ENCODE assay signal across 17 cellular contexts in the genomic region with DNA sequence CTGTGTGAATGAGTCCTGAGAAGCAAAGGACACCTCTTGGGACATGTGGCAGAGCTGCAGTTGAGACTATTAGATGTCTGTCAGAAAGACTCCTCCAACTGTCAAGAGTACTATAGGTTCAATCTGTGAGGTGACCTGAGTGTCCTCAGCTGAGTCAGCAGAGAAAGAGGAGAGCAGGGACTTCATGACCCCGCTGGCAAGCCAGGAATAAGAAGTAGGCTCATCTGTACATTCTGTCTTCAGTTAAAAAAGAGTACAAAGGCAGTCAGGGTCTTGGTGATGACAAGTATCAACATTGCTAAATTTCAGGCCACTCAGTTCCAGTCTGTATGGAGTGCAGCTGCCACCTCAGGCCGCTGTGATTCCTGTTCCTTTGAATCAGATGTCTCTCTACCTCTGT. TPM values are rescaled to one million over a fixed set of nuclear protein-coding genes. Genes with fewer than 3 reads are reported as not detected.
A peak's percentile ranks its signal among the peaks of the same experiment; 100 is the strongest.
DNase-seq lines count a peak whose midpoint lies in the region; ATAC-seq and TF ChIP-seq lines count a peak whose summit lies in the region.
"Had no signal": no experiment of that assay in that cellular context is flagged by ENCODE, and none has a peak within 500 bp of the region (broad histone marks: within the 10 kb centered on the region; RNA-seq: fewer than 3 reads in every experiment).

No MANE protein-coding gene starts in this region.

- POLR2A ChIA-PET in naive thymus-derived CD4-positive, alpha-beta T cell (lab: Charles Lee), result no interaction called here

- H3K27me3 ChIP-seq in mesenchymal stem cell (ENCODE audit: control insufficient read depth in 1 of 2, insufficient read depth in 1 of 2, low read length in 2 of 2), result no peaks in the 10 kb centered on the region
- H3K27me3 ChIP-seq in naive thymus-derived CD4-positive, alpha-beta T cell (ENCODE audit: control insufficient read depth in 2 of 2, insufficient read depth in 2 of 2, low read length in 2 of 2), result no peaks in the 10 kb centered on the region

- peak overlapping the region; percentile 57 for H3K27ac Mint-ChIP-seq in chondrocyte (ENCODE audit: unreplicated experiment)
- H3K27ac Mint-ChIP-seq in activated naive CD4-positive, alpha-beta T cell treated with anti-CD3 and anti-CD28 coated beads for 36 hours, result no peak overlapping the region
- no peak overlapping the region for H3K27ac Mint-ChIP-seq in naive thymus-derived CD4-positive, alpha-beta T cell
- H3K27ac Mint-ChIP-seq: CD4-positive, alpha-beta memory T cell had no signal

- H3K4me1 Mint-ChIP-seq in chondrocyte (ENCODE audit: low read depth), result peaks cover 50% of the 10 kb centered on the region
- peaks cover 3% of the 10 kb centered on the region for H3K4me1 Mint-ChIP-seq in activated naive CD4-positive, alpha-beta T cell treated with anti-CD3 and anti-CD28 coated beads for 36 hours (ENCODE audit: low read depth)
- no peaks in the 10 kb centered on the region for H3K4me1 Mint-ChIP-seq in naive thymus-derived CD4-positive, alpha-beta T cell
- H3K4me1 Mint-ChIP-seq: CD4-positive, alpha-beta memory T cell had no signal

- no peak overlapping the region for H2BK5ac ChIP-seq in mesenchymal stem cell (ENCODE audit: low read depth, low read length, poor library complexity, severe bottlenecking)

- no peak overlapping the region for H2BK12ac ChIP-seq in mesenchymal stem cell (ENCODE audit: low read length in 2 of 2)

- no peak overlapping the region for H4K8ac ChIP-seq in mesenchymal stem cell (ENCODE audit: low read length)

- no peak overlapping the region for H3K18ac ChIP-seq in mesenchymal stem cell (ENCODE audit: low read depth in 1 of 2, low read length in 2 of 2)

- H3K79me1 ChIP-seq in mesenchymal stem cell (replicated peaks; ENCODE audit: low read length, poor library complexity, severe bottlenecking), result peaks cover 18% of the 10 kb centered on the region

- H3K4me2 ChIP-seq in mesenchymal stem cell (ENCODE audit: low read length, poor library complexity, severe bottlenecking), result no peak overlapping the region

- H3K23ac ChIP-seq in mesenchymal stem cell (ENCODE audit: low read length in 2 of 2), result no peak overlapping the region

- no peak overlapping the region for H2BK15ac ChIP-seq in mesenchymal stem cell (ENCODE audit: low read depth, poor library complexity, severe bottlenecking)

- H3K4ac ChIP-seq in mesenchymal stem cell (ENCODE audit: low read depth in 1 of 2, low read length in 2 of 2), result no peak overlapping the region

- peaks cover 7% of the 10 kb centered on the region for H3K9me3 Mint-ChIP-seq in chondrocyte (ENCODE audit: low read depth)
- H3K9me3 Mint-ChIP-seq in activated naive CD4-positive, alpha-beta T cell treated with anti-CD3 and anti-CD28 coated beads for 36 hours, result peaks cover 7% of the 10 kb centered on the region
- H3K9me3 Mint-ChIP-seq in naive thymus-derived CD4-positive, alpha-beta T cell, result peaks cover 0 to 8% (median 3%) of the 10 kb centered on the region in 11 donors

- TF ChIP-seq CTCF in VCaP (conservative IDR thresholded peaks at IDR 0.05), result no peak
- TF ChIP-seq CTCF in chondrocyte (IDR thresholded peaks at IDR 0.05), result no peak

- no peaks in the 10 kb centered on the region for H3K4me1 ChIP-seq in mesenchymal stem cell (ENCODE audit: control insufficient read depth, insufficient read depth, low read depth, low read length)
- H3K4me1 ChIP-seq in naive thymus-derived CD4-positive, alpha-beta T cell (ENCODE audit: control insufficient read depth in 2 of 2, insufficient read depth in 2 of 2, low read length in 2 of 2), result no peaks in the 10 kb centered on the region

- no peak for ATAC-seq in naive thymus-derived CD4-positive, alpha-beta T cell

- no peak overlapping the region for H3K4me3 Mint-ChIP-seq in chondrocyte (ENCODE audit: unreplicated experiment)
- no peak overlapping the region for H3K4me3 Mint-ChIP-seq in activated naive CD4-positive, alpha-beta T cell treated with anti-CD3 and anti-CD28 coated beads for 36 hours
- no peak overlapping the region for H3K4me3 Mint-ChIP-seq in naive thymus-derived CD4-positive, alpha-beta T cell
- H3K4me3 Mint-ChIP-seq: CD4-positive, alpha-beta memory T cell had no signal

- no peaks in the 10 kb centered on the region for H3K9me3 ChIP-seq in mesenchymal stem cell (ENCODE audit: control insufficient read depth, low read length)
- no peaks in the 10 kb centered on the region for H3K9me3 ChIP-seq in naive thymus-derived CD4-positive, alpha-beta T cell (ENCODE audit: control insufficient read depth in 2 of 3, low read length in 3 of 3)

- H3K27ac ChIP-seq in VCaP (peak overlapping the region; percentile 66), mesenchymal stem cell (ENCODE audit: low read length, poor library complexity, severe bottlenecking) (no peak overlapping the region)
- no peak overlapping the region for H3K27ac ChIP-seq in naive thymus-derived CD4-positive, alpha-beta T cell (ENCODE audit: low read depth, low read length)

- no peaks in the 10 kb centered on the region for H3K27me3 Mint-ChIP-seq in chondrocyte (ENCODE audit: low read depth)
- no peaks in the 10 kb centered on the region for H3K27me3 Mint-ChIP-seq in activated naive CD4-positive, alpha-beta T cell treated with anti-CD3 and anti-CD28 coated beads for 36 hours (ENCODE audit: low read depth)
- H3K27me3 Mint-ChIP-seq in naive thymus-derived CD4-positive, alpha-beta T cell, result no peaks in the 10 kb centered on the region
- H3K27me3 Mint-ChIP-seq: CD4-positive, alpha-beta memory T cell had no signal

- no peak overlapping the region for H3K9ac ChIP-seq in mesenchymal stem cell (ENCODE audit: low read length)

- H2BK120ac ChIP-seq in mesenchymal stem cell (ENCODE audit: low read depth, low read length), result no peak overlapping the region

- intact Hi-C loops in activated naive CD4-positive, alpha-beta T cell treated with anti-CD3 and anti-CD28 coated beads for 36 hours (cut with micrococcal nuclease), result no loop called here
- intact Hi-C loops in naive thymus-derived CD4-positive, alpha-beta T cell (cut with micrococcal nuclease), result no loop called here

- H4K91ac ChIP-seq in mesenchymal stem cell (ENCODE audit: low read length), result no peak overlapping the region

- 98% methylated on average over 2 of the region's 2 CpGs for WGBS in mesenchymal stem cell

- H3K36me3 Mint-ChIP-seq in chondrocyte (ENCODE audit: low read depth), result peaks cover 52% of the 10 kb centered on the region
- peaks cover 8% of the 10 kb centered on the region for H3K36me3 Mint-ChIP-seq in activated naive CD4-positive, alpha-beta T cell treated with anti-CD3 and anti-CD28 coated beads for 36 hours (ENCODE audit: low read depth)
- peaks cover 6 to 14% (median 9%) of the 10 kb centered on the region in 5 donors for H3K36me3 Mint-ChIP-seq in naive thymus-derived CD4-positive, alpha-beta T cell

- peak overlapping the region; percentile 81 for H2AK5ac ChIP-seq in mesenchymal stem cell (ENCODE audit: low read length, severe bottlenecking)

- DNase-seq in chondrocyte (ENCODE audit: low spot score) (no peak), mesenchymal stem cell (no peak), NCI-H2227 (lab: John Stamatoyannopoulos, UW; ENCODE audit: unreplicated experiment) (no peak)
- no peak for DNase-seq in activated naive CD4-positive, alpha-beta T cell treated with anti-CD3 and anti-CD28 coated beads for 36 hours
- no peak for DNase-seq in central memory CD4-positive, alpha-beta T cell
- DNase-seq in naive thymus-derived CD4-positive, alpha-beta T cell, result no peak
- DNase-seq: C1 segment of cervical spinal cord; Calu3; CD4-positive, alpha-beta memory T cell; COR-L47; DMS53; DMS79 treated with DMSO at 0.1 percent for 48 hours; GF-D8; GOT3; H7; HCEC 1CT had no signal

- H2AFZ ChIP-seq in mesenchymal stem cell (ENCODE audit: low read depth, low read length), result no peak overlapping the region

- peaks cover 0 to 15% of the 10 kb centered on the region in 2 experiments for H3K36me3 ChIP-seq in mesenchymal stem cell (ENCODE audit: control insufficient read depth in 1 of 2, insufficient read depth in 2 of 2, low read depth in 1 of 2, low read length in 2 of 2)
- H3K36me3 ChIP-seq in naive thymus-derived CD4-positive, alpha-beta T cell (ENCODE audit: control insufficient read depth in 2 of 3, insufficient read depth in 3 of 3, low read length in 3 of 3), result no peaks in the 10 kb centered on the region

- CTCF ChIA-PET in activated naive CD4-positive, alpha-beta T cell treated with anti-CD3 and anti-CD28 coated beads for 36 hours (lab: Charles Lee), result no interaction called here
- CTCF ChIA-PET in naive thymus-derived CD4-positive, alpha-beta T cell (lab: Charles Lee), result no interaction called here

- no peak overlapping the region for H3K4me3 ChIP-seq in mesenchymal stem cell (ENCODE audit: insufficient read depth in 1 of 2, low read depth in 1 of 2, low read length in 2 of 2)
- H3K4me3 ChIP-seq in naive thymus-derived CD4-positive, alpha-beta T cell (ENCODE audit: low read length), result no peak overlapping the region

- no peak overlapping the region for H3K14ac ChIP-seq in mesenchymal stem cell (ENCODE audit: low read length in 2 of 2)

RNA-seq across cellular contexts. Expression of a gene that starts 25.1 kb away (rescaled TPM):
- total RNA-seq in chondrocyte, result 33.4 to 51.8 TPM (median 41.2 TPM) in 3 replicates
- 6.3 TPM for polyA plus RNA-seq in mesenchymal stem cell (2013, experiment 1 of 2)
- 6.7 TPM for polyA plus RNA-seq in mesenchymal stem cell (2013, experiment 2 of 2)
- total RNA-seq in activated naive CD4-positive, alpha-beta T cell treated with anti-CD3 and anti-CD28 coated beads for 36 hours, result 1 to 10 TPM; 2.3 to 3.1 TPM
- total RNA-seq in naive thymus-derived CD4-positive, alpha-beta T cell, result 1 to 10 TPM; 1.1 to 4.6 (median 2.0) TPM
- under 1 TPM; 0.62 to 0.74 TPM for polyA plus RNA-seq in naive thymus-derived CD4-positive, alpha-beta T cell
